ENCODE assay signal across 18 cellular contexts in the genomic region with DNA sequence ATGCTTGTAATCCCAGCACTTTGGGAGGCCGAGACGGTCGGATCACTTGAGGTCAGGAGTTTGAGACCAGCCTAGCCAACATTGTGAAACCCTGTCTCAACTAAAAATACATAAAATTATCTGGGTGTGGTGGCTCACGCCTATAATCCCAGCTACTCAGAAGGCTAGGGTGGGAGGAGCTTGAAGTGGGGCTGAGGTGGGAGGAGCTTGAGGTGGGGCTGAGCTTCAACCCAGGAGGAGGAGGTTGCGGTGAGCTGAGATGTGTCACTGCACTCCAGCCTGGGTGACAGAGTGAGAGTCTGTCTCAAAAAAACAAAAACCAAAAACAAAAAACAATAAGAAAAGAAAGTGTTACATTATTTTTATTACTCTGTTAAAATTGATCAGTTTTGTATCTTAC.
DNase-seq lines count a peak whose midpoint lies in the region; ATAC-seq, FAIRE-seq and TF ChIP-seq lines count a peak whose summit lies in the region.
"Had no signal": no experiment of that assay in that cellular context is flagged by ENCODE, and none has a peak within 500 bp of the region (broad histone marks: within the 10 kb centered on the region; RNA-seq: fewer than 3 reads in every experiment).

No MANE protein-coding gene starts in this region.

- no peak overlapping the region for H2AFZ ChIP-seq in GM12878 (ENCODE audit: control insufficient read depth, low read depth, low read length)
- H2AFZ ChIP-seq: GM23338 had no signal

- in situ Hi-C loops in GM12878 (cut with MboI), result no loop called here

- intact Hi-C loops in GM12878 (cut with micrococcal nuclease; ENCODE audit: unreplicated experiment), result no loop called here

- no peaks in the 10 kb centered on the region for H3K4me1 ChIP-seq in GM12878 (ENCODE audit: control insufficient read depth, insufficient read depth, low read length)
- H3K4me1 ChIP-seq in small intestine (ENCODE audit: control insufficient read depth in 2 of 2, insufficient read depth in 1 of 2, low read depth in 1 of 2, low read length in 1 of 2), result no peaks in the 10 kb centered on the region

- RAD21 ChIA-PET in GM12878 (lab: Charles Lee; ENCODE audit: unreplicated experiment), result no interaction called here

- peak; percentile 30 for DNase-seq in HT1080 (ENCODE audit: low read depth)
- peak; percentile 11 for DNase-seq in NB4 (ENCODE audit: low read depth)
- DNase-seq in OCI-M1 (lab: John Stamatoyannopoulos, UW), result peak; percentile 12
- no peak for DNase-seq in GM12878 (ENCODE audit: low read depth, low spot score)
- DNase-seq in small intestine, result no peak
- DNase-seq in nucleus accumbens (lab: John Stamatoyannopoulos, UW), result no peak
- no peak for DNase-seq in C1 segment of cervical spinal cord (lab: John Stamatoyannopoulos, UW)
- DNase-seq: ACHN; Calu3; CD4-positive, alpha-beta memory T cell; DMS79 treated with DMSO at 0.1 percent for 48 hours; HCEC 1CT had no signal

- no peak overlapping the region for H3K4me2 ChIP-seq in GM12878 (ENCODE audit: control insufficient read depth, insufficient read depth)
- H3K4me2 ChIP-seq: GM23338 had no signal

- H3K4me3 ChIP-seq in NB4 (ENCODE audit: low read depth, low read length), result no peak overlapping the region
- no peak overlapping the region for H3K4me3 ChIP-seq in GM12878
- no peak overlapping the region for H3K4me3 ChIP-seq in small intestine (ENCODE audit: low read depth in 1 of 2, low read length in 2 of 2)
- H3K4me3 ChIP-seq: GM23338, K562 had no signal

- H3K9ac ChIP-seq in GM12878 (ENCODE audit: control insufficient read depth, insufficient read depth, low read length), result no peak overlapping the region

- no peak for TF ChIP-seq RAD21 in GM12878 (IDR thresholded peaks at IDR 0.05; ENCODE audit: insufficient read depth, low read depth, low read length)

- SMC1A ChIA-PET in GM12878 (lab: Charles Lee; ENCODE audit: uncharacterized antibody, unreplicated experiment), result no interaction called here

- TF ChIP-seq EP300 in GM12878 (IDR thresholded peaks at IDR 0.05; ENCODE audit: borderline replicate concordance in 1 of 2, control insufficient read depth in 1 of 2, low read depth in 2 of 2, low read length in 2 of 2), result no peak

- CTCF ChIA-PET in GM12878 (lab: Yijun Ruan, JAX), result no interaction called here

- TF ChIP-seq POLR2A in NB4 (IDR thresholded peaks at IDR 0.05; ENCODE audit: extremely low read depth, insufficient read length), result no peak
- TF ChIP-seq POLR2A in GM12878 (IDR thresholded peaks at IDR 0.05; ENCODE audit: low read depth, low read length), result no peak

- 0 out of 3 replicates have a peak, but pooled peaks have one; percentile 27 for ATAC-seq in GM12878
- ATAC-seq: GM23338, K562 had no signal

- no peaks in the 10 kb centered on the region; the same call in 2 of the 3 replicates for H3K9me3 ChIP-seq in GM12878 (replicated peaks; ENCODE audit: control insufficient read depth, insufficient read depth, low read length)
- H3K9me3 ChIP-seq in small intestine (ENCODE audit: control insufficient read depth, low read depth), result no peaks in the 10 kb centered on the region

- no TSS peak for BruUV-seq in GM12878 (replicated peaks; lab: Mats Ljungman, UMichigan)

- H3K27ac ChIP-seq in GM12878 (ENCODE audit: control insufficient read depth, insufficient read depth) (no peak overlapping the region), small intestine (ENCODE audit: low read depth in 1 of 2, low read length in 1 of 2) (no peak overlapping the region)

- no peaks in the 10 kb centered on the region for H3K36me3 ChIP-seq in GM12878 (ENCODE audit: control insufficient read depth in 2 of 2, insufficient read depth in 2 of 2, low read length in 1 of 2)
- H3K36me3 ChIP-seq in small intestine (ENCODE audit: control insufficient read depth in 2 of 2, insufficient read depth in 2 of 2, low read length in 2 of 2), result no peaks in the 10 kb centered on the region

- no peaks in the 10 kb centered on the region for H4K20me1 ChIP-seq in GM12878 (ENCODE audit: control insufficient read depth, insufficient read depth)

- TF ChIP-seq CTCF in NB4 (IDR thresholded peaks at IDR 0.05; ENCODE audit: low read depth, low read length) (no peak), GM12878 (IDR thresholded peaks at IDR 0.05 in 2 of 3, conservative IDR thresholded peaks at IDR 0.05 in 1 of 3; ENCODE audit: control insufficient read depth in 2 of 3, extremely low read depth in 1 of 3, insufficient read depth in 1 of 3, low read depth in 3 of 3, low read length in 3 of 3) (no peak)

- H3K79me2 ChIP-seq in GM12878 (ENCODE audit: control insufficient read depth, insufficient read depth, low read length), result no peaks in the 10 kb centered on the region

- H3K27me3 ChIP-seq in GM12878 (replicated peaks in 1 of 2; ENCODE audit: control insufficient read depth in 2 of 2, insufficient read depth in 2 of 2, low read length in 1 of 2) (no peaks in the 10 kb centered on the region), small intestine (ENCODE audit: control insufficient read depth in 2 of 2, insufficient read depth in 2 of 2, low read length in 2 of 2) (no peaks in the 10 kb centered on the region)

- no peak for FAIRE-seq in GM12878 (lab: Jason Lieb, UNC)
- no peak for FAIRE-seq in small intestine (lab: Jason Lieb, UNC)
- FAIRE-seq: A204.1, GM12892, GM18507, H54, K562 had no signal

- 56% methylated on average over 5 of the region's 5 CpGs for WGBS in GM12878 (ENCODE audit: insufficient coverage, insufficient replicate concordance, low lambda C conversion rate, missing lambda C conversion rate)
- WGBS in small intestine, 3 donors, result 83 to 86% (median 85%) methylated on average over 5 of the region's 5 CpGs

- POLR2A ChIA-PET in GM12878 (lab: Charles Lee), result no interaction called here

TF ChIP-seq in GM12878, 131 proteins besides CTCF, POLR2A, EP300 and RAD21 (continues in another document):
- TF ChIP-seq BRCA1 (IDR thresholded peaks at IDR 0.05; ENCODE audit: low read depth, low read length) (no peak), ETV6 (conservative IDR thresholded peaks at IDR 0.05 in 1 of 2, IDR thresholded peaks at IDR 0.05 in 1 of 2; ENCODE audit: borderline replicate concordance in 1 of 2, low read depth in 1 of 2) (no peak), MEF2A (IDR thresholded peaks at IDR 0.05; ENCODE audit: insufficient read depth, low read depth, low read length) (no peak), MYB (IDR thresholded peaks at IDR 0.05; ENCODE audit: borderline replicate concordance, low read depth, low read length) (no peak), RAD51 (IDR thresholded peaks at IDR 0.05) (no peak), MEF2B (IDR thresholded peaks at IDR 0.05; ENCODE audit: partially characterized antibody, poor library complexity, severe bottlenecking) (no peak), DPF2 (IDR thresholded peaks at IDR 0.05) (no peak), STAT1 (conservative IDR thresholded peaks at IDR 0.05) (no peak), KLF5 (IDR thresholded peaks at IDR 0.05; ENCODE audit: partially characterized antibody) (no peak), PML (IDR thresholded peaks at IDR 0.05; ENCODE audit: low read length) (no peak), RFX5 (IDR thresholded peaks at IDR 0.05; ENCODE audit: low read depth, low read length) (no peak)
- TF ChIP-seq, protein P1, sequence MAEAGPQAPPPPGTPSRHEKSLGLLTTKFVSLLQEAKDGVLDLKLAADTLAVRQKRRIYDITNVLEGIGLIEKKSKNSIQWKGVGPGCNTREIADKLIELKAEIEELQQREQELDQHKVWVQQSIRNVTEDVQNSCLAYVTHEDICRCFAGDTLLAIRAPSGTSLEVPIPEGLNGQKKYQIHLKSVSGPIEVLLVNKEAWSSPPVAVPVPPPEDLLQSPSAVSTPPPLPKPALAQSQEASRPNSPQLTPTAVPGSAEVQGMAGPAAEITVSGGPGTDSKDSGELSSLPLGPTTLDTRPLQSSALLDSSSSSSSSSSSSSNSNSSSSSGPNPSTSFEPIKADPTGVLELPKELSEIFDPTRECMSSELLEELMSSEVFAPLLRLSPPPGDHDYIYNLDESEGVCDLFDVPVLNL (IDR thresholded peaks at IDR 0.05; ENCODE audit: low read depth, low read length), result no peak
- TF ChIP-seq, protein P2, sequence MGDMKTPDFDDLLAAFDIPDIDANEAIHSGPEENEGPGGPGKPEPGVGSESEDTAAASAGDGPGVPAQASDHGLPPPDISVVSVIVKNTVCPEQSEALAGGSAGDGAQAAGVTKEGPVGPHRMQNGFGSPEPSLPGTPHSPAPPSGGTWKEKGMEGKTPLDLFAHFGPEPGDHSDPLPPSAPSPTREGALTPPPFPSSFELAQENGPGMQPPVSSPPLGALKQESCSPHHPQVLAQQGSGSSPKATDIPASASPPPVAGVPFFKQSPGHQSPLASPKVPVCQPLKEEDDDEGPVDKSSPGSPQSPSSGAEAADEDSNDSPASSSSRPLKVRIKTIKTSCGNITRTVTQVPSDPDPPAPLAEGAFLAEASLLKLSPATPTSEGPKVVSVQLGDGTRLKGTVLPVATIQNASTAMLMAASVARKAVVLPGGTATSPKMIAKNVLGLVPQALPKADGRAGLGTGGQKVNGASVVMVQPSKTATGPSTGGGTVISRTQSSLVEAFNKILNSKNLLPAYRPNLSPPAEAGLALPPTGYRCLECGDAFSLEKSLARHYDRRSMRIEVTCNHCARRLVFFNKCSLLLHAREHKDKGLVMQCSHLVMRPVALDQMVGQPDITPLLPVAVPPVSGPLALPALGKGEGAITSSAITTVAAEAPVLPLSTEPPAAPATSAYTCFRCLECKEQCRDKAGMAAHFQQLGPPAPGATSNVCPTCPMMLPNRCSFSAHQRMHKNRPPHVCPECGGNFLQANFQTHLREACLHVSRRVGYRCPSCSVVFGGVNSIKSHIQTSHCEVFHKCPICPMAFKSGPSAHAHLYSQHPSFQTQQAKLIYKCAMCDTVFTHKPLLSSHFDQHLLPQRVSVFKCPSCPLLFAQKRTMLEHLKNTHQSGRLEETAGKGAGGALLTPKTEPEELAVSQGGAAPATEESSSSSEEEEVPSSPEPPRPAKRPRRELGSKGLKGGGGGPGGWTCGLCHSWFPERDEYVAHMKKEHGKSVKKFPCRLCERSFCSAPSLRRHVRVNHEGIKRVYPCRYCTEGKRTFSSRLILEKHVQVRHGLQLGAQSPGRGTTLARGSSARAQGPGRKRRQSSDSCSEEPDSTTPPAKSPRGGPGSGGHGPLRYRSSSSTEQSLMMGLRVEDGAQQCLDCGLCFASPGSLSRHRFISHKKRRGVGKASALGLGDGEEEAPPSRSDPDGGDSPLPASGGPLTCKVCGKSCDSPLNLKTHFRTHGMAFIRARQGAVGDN (IDR thresholded peaks at IDR 0.05), result no peak
- TF ChIP-seq, protein P3, sequence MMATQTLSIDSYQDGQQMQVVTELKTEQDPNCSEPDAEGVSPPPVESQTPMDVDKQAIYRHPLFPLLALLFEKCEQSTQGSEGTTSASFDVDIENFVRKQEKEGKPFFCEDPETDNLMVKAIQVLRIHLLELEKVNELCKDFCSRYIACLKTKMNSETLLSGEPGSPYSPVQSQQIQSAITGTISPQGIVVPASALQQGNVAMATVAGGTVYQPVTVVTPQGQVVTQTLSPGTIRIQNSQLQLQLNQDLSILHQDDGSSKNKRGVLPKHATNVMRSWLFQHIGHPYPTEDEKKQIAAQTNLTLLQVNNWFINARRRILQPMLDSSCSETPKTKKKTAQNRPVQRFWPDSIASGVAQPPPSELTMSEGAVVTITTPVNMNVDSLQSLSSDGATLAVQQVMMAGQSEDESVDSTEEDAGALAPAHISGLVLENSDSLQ (IDR thresholded peaks at IDR 0.05), result no peak

Comparison
In these comparisons a context has a peak if more than half of its experiments do, and no peak if none do; other contexts are left out.
1. DNase-seq: peak in HT1080 (single experiment), NB4 (single experiment) and OCI-M1 (single experiment); none in GM12878 (single experiment), small intestine (single experiment), nucleus accumbens (0 of 56) and C1 segment of cervical spinal cord (0 of 14).